Comparison of ENCODE assay signal across 15 cellular contexts in the genomic region with DNA sequence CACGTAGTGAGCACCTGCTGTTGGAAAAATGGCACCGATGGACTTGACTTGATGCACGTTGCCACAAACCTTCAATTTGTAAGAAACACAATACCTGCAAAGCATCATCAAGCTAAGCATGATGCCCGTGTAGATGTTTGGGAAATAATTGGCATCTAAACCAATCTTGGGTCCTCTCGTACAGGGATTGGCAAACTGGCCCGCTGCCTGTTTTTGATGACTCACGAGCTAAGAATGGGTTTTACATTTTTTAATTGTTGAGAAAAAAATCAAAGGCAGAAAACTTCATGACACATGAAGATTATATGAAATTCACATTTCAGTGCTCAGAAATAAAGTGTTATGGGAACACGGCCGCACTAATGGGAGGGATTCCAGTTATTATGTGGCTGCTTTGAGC. TPM values are rescaled to one million over a fixed set of nuclear protein-coding genes. Genes with fewer than 3 reads are reported as not detected.
DNase-seq lines count a peak whose midpoint lies in the region; ATAC-seq, FAIRE-seq and TF ChIP-seq lines count a peak whose summit lies in the region.
"Had no signal": no experiment of that assay in that cellular context is flagged by ENCODE, and none has a peak within 500 bp of the region (broad histone marks: within the 10 kb centered on the region; RNA-seq: fewer than 3 reads in every experiment).

No MANE protein-coding gene starts in this region.

- H3K79me2 ChIP-seq in PC-3 (ENCODE audit: low read length) (peaks cover 92% of the 10 kb centered on the region), endothelial cell of umbilical vein (ENCODE audit: control insufficient read depth, insufficient read depth, low read length) (peaks cover 80% of the 10 kb centered on the region), H9 (ENCODE audit: insufficient read depth, low read length) (peaks cover 36% of the 10 kb centered on the region; the same call in 1 of the 2 replicates)

- intact Hi-C loops in Calu3 (cut with micrococcal nuclease; ENCODE audit: unreplicated experiment) (no loop called here), PC-3 (cut with micrococcal nuclease) (loop anchor here (2.0 kb wide), 1 partner anchor 44 kb away; the partner anchor contains the start of gene CRIP2), endothelial cell of umbilical vein (cut with micrococcal nuclease) (loop anchor here (1.0 to 5.0 kb wide), 6 partner anchors 9 to 61 kb away; partner anchors contain the start of genes CRIP2, TEDC1 and TEX22)

- H3K27ac Mint-ChIP-seq in Calu3 (ENCODE audit: unreplicated experiment) (no peak overlapping the region), H9 (no peak overlapping the region)
- H3K27ac Mint-ChIP-seq: CD4-positive, alpha-beta memory T cell; dendritic cell treated with granulocyte-macrophage colony-stimulating factor and Interleukin-4, amounts not matched to agents 40 ng/mL and 50 ng/mL, for 4 days; nephron progenitor cell; stimulated activated memory B cell treated with anti-CD40 and anti-IgM and Interleukin-4, amounts not matched to agents 10 μg/mL and 1 μg/mL and 100 μg/mL, for 72 hours had no signal

- dilution Hi-C loops in endothelial cell of umbilical vein (cut with MboI; ENCODE audit: extremely low pct_ligation_motif_present, low sequenced_read_pairs) = no loop called here

- peak overlapping the region; percentile 36; the same call in 1 of the 2 replicates for H3K27ac ChIP-seq in PC-3 (ENCODE audit: low read length)
- H3K27ac ChIP-seq in endothelial cell of umbilical vein (ENCODE audit: insufficient read depth, low read depth, low read length) = peak overlapping the region; percentile 86
- H3K27ac ChIP-seq in H9 (ENCODE audit: insufficient read length, low read depth, low read length) = no peak overlapping the region
- H3K27ac ChIP-seq in Peyer's patch = no peak overlapping the region
- H3K27ac ChIP-seq: SJCRH30 had no signal

- no peak overlapping the region for H3K23ac ChIP-seq in H9 (ENCODE audit: insufficient read length, low read depth, low read length)

- H3K36me3 Mint-ChIP-seq in Calu3 (ENCODE audit: insufficient read depth, unreplicated experiment) (peaks cover 33% of the 10 kb centered on the region), H9 (ENCODE audit: insufficient read depth in 1 of 3, low read depth in 3 of 3) (peaks cover 36 to 54% (median 44%) of the 10 kb centered on the region in 3 experiments)

- H3K9me3 Mint-ChIP-seq in Calu3 (ENCODE audit: low read depth, unreplicated experiment) (no peaks in the 10 kb centered on the region), H9 (peaks cover 0 to 3% of the 10 kb centered on the region in 2 experiments; a peak in 1 of 5 replicates)
- H3K9me3 Mint-ChIP-seq: CD4-positive, alpha-beta memory T cell; dendritic cell treated with granulocyte-macrophage colony-stimulating factor and Interleukin-4, amounts not matched to agents 40 ng/mL and 50 ng/mL, for 4 days; stimulated activated memory B cell treated with anti-CD40 and anti-IgM and Interleukin-4, amounts not matched to agents 10 μg/mL and 1 μg/mL and 100 μg/mL, for 72 hours had no signal

- H3K4me2 ChIP-seq in PC-3 (ENCODE audit: low read length) (peak overlapping the region; percentile 57), endothelial cell of umbilical vein (ENCODE audit: insufficient read depth, low read length) (peak overlapping the region; percentile 44), H9 (ENCODE audit: insufficient read depth, insufficient read length, low read length) (no peak overlapping the region)

- H3K36me3 ChIP-seq in PC-3 (ENCODE audit: low read depth, low read length) (no peaks in the 10 kb centered on the region), endothelial cell of umbilical vein (ENCODE audit: control insufficient read depth in 2 of 2, extremely low read depth in 1 of 2, insufficient read depth in 2 of 2, low read length in 2 of 2) (peaks cover 2 to 8% of the 10 kb centered on the region in 2 experiments), Peyer's patch (no peaks in the 10 kb centered on the region)

- no peak overlapping the region for H3K18ac ChIP-seq in H9 (ENCODE audit: insufficient read length, low read depth, low read length)

- H3K9me3 ChIP-seq in PC-3 (ENCODE audit: low read length) (no peaks in the 10 kb centered on the region), endothelial cell of umbilical vein (replicated peaks; ENCODE audit: control insufficient read depth, insufficient read depth, low read length) (no peaks in the 10 kb centered on the region), H9 (ENCODE audit: control insufficient read depth, low read depth, low read length) (no peaks in the 10 kb centered on the region), Peyer's patch (no peaks in the 10 kb centered on the region)

- H4K20me1 ChIP-seq in PC-3 (ENCODE audit: low read length) (peaks cover 21% of the 10 kb centered on the region), endothelial cell of umbilical vein (replicated peaks; ENCODE audit: control insufficient read depth, extremely low read depth, insufficient read depth, low read length) (peaks cover 2% of the 10 kb centered on the region), H9 (ENCODE audit: control insufficient read depth, insufficient read depth, insufficient read length) (no peaks in the 10 kb centered on the region)

- TF ChIP-seq CTCF in Calu3 (IDR thresholded peaks at IDR 0.05; ENCODE audit: unreplicated experiment) (no peak), PC-3 (conservative IDR thresholded peaks at IDR 0.05; ENCODE audit: low read depth, low read length) (no peak), endothelial cell of umbilical vein (IDR thresholded peaks at IDR 0.05; ENCODE audit: extremely low read depth in 1 of 2, insufficient read depth in 1 of 2, low read depth in 1 of 2, low read length in 2 of 2) (no peak), H9 (conservative IDR thresholded peaks at IDR 0.05) (no peak), Peyer's patch (IDR thresholded peaks at IDR 0.05) (no peak)

- H2AK5ac ChIP-seq in H9 (ENCODE audit: insufficient read length, low read length) = no peak overlapping the region

- H3K23me2 ChIP-seq in H9 (ENCODE audit: insufficient read length, low read depth, low read length, poor library complexity, severe bottlenecking) = no peaks in the 10 kb centered on the region

- H3K9me2 ChIP-seq in PC-3 (replicated peaks; ENCODE audit: low read length) = no peaks in the 10 kb centered on the region

- CTCF ChIA-PET in Calu3 (lab: Charles Lee) = interaction anchor here (0.6 to 1.4 kb wide), 4 partner anchors 37 to 59 kb away, joined by 3 to 4 read pairs (median 4); no protein-coding TSS in a partner anchor
- CTCF ChIA-PET in PC-3 (lab: Charles Lee) = interaction anchor here (0.7 kb wide), 1 partner anchor 12 kb away, joined by 5 read pairs; no protein-coding TSS in a partner anchor
- CTCF ChIA-PET in endothelial cell of umbilical vein (lab: Charles Lee) = interaction anchor here (1.0 to 4.7 kb wide), 8 partner anchors 11 to 60 kb away, joined by 3 to 23 read pairs (median 8); no protein-coding TSS in a partner anchor

- no CpG with 5 or more reads among the region's 9 CpGs for WGBS in H9 (ENCODE audit: extremely low coverage, insufficient read length, low lambda C conversion rate)

- H3K9me1 ChIP-seq in endothelial cell of umbilical vein (replicated peaks; ENCODE audit: control insufficient read depth, extremely low read depth, insufficient read depth, low read length) = no peaks in the 10 kb centered on the region

- H4K91ac ChIP-seq in H9 (ENCODE audit: insufficient read length, low read depth, low read length) = no peak overlapping the region

- H4K5ac ChIP-seq in H9 (ENCODE audit: insufficient read length, low read depth, low read length) = no peak overlapping the region

- peaks cover 17% of the 10 kb centered on the region for H3K4me1 ChIP-seq in PC-3 (ENCODE audit: insufficient read depth, low read length)
- H3K4me1 ChIP-seq in endothelial cell of umbilical vein (ENCODE audit: control insufficient read depth, extremely low read depth, insufficient read depth, low read length) = peaks cover 34% of the 10 kb centered on the region
- no peaks in the 10 kb centered on the region for H3K4me1 ChIP-seq in H9 (ENCODE audit: insufficient read depth, low read length)
- H3K4me1 ChIP-seq in Peyer's patch = no peaks in the 10 kb centered on the region
- H3K4me1 ChIP-seq: SJCRH30 had no signal

- peaks cover 5% of the 10 kb centered on the region for H3F3A ChIP-seq in PC-3 (ENCODE audit: low read length, unreplicated experiment)

- in situ Hi-C loops in KBM-7 (cut with MboI; ENCODE audit: low pct_unique_long_range_greater_than_20kb, low sequenced_read_pairs) = no loop called here

- H2BK20ac ChIP-seq in H9 (ENCODE audit: low read depth, low read length, poor library complexity, severe bottlenecking) = no peak overlapping the region

- DNase-seq in Calu3 = peak; percentile 68
- DNase-seq in PC-3 = peak; percentile 97
- peak; percentile 90 for DNase-seq in endothelial cell of umbilical vein (ENCODE audit: low read depth, low spot score)
- DNase-seq in myocyte (ENCODE audit: low read depth) = peak; percentile 69
- DNase-seq in H9 = no peak
- no peak for DNase-seq in Peyer's patch
- no peak for DNase-seq in KBM-7
- DNase-seq: CD4-positive, alpha-beta memory T cell; NCI-H2171; nephron progenitor cell; SJCRH30 had no signal

- H3K27me3 ChIP-seq in PC-3 (ENCODE audit: low read length) (no peaks in the 10 kb centered on the region), endothelial cell of umbilical vein (ENCODE audit: control insufficient read depth in 2 of 2, insufficient read depth in 2 of 2, low read length in 2 of 2) (no peaks in the 10 kb centered on the region), H9 (ENCODE audit: insufficient read depth, low read length) (no peaks in the 10 kb centered on the region), Peyer's patch (no peaks in the 10 kb centered on the region)
- H3K27me3 ChIP-seq: SJCRH30 had no signal

- H2BK5ac ChIP-seq in H9 (ENCODE audit: insufficient read length, low read length) = no peak overlapping the region

- ATAC-seq in PC-3 = peak; percentile 90
- ATAC-seq in HG03045 (IDR thresholded peaks at IDR 0.05; ENCODE audit: unreplicated experiment) = no peak
- ATAC-seq: stimulated activated memory B cell treated with anti-CD40 and anti-IgM and Interleukin-4, amounts not matched to agents 10 μg/mL and 1 μg/mL and 100 μg/mL, for 72 hours had no signal

- H4K8ac ChIP-seq in H9 (replicated peaks; ENCODE audit: insufficient read length, low read depth, low read length) = no peak overlapping the region

- no peak for FAIRE-seq in endothelial cell of umbilical vein (lab: Jason Lieb, UNC)
- FAIRE-seq: GM12892 had no signal

- no peak overlapping the region for H3K14ac ChIP-seq in H9 (ENCODE audit: insufficient read depth, low read length)

- POLR2A ChIA-PET in PC-3 (lab: Charles Lee; ENCODE audit: unreplicated experiment) = interaction anchor here (1.0 kb wide), 1 partner anchor 51 kb away, joined by 7 read pairs; no protein-coding TSS in a partner anchor
- POLR2A ChIA-PET in endothelial cell of umbilical vein (lab: Charles Lee) = interaction anchor here (0.6 to 0.9 kb wide), 3 partner anchors 45 to 160 kb away, joined by 3 to 4 read pairs (median 3); no protein-coding TSS in a partner anchor

- no peak overlapping the region for H2BK15ac ChIP-seq in H9 (ENCODE audit: low read depth, low read length)

- peaks cover 9% of the 10 kb centered on the region for H3K4me1 Mint-ChIP-seq in Calu3 (ENCODE audit: low read depth, unreplicated experiment)
- H3K4me1 Mint-ChIP-seq in H9 = peaks cover 11 to 12% of the 10 kb centered on the region in 2 experiments
- H3K4me1 Mint-ChIP-seq: nephron progenitor cell had no signal

- H3K9ac ChIP-seq in PC-3 (ENCODE audit: low read length) (no peak overlapping the region), endothelial cell of umbilical vein (replicated peaks; ENCODE audit: extremely low read depth, insufficient read depth, low read length) (peak overlapping the region; percentile 7), H9 (ENCODE audit: extremely low read depth, insufficient read length, low read length) (no peak overlapping the region)

- H3K27me3 Mint-ChIP-seq in Calu3 (ENCODE audit: unreplicated experiment) = no peaks in the 10 kb centered on the region
- no peaks in the 10 kb centered on the region; the same call in 1 of the 2 replicates for H3K27me3 Mint-ChIP-seq in H9 (ENCODE audit: low read depth)
- H3K27me3 Mint-ChIP-seq: CD4-positive, alpha-beta memory T cell; dendritic cell treated with granulocyte-macrophage colony-stimulating factor and Interleukin-4, amounts not matched to agents 40 ng/mL and 50 ng/mL, for 4 days; stimulated activated memory B cell treated with anti-CD40 and anti-IgM and Interleukin-4, amounts not matched to agents 10 μg/mL and 1 μg/mL and 100 μg/mL, for 72 hours had no signal

- no peak overlapping the region for H3K56ac ChIP-seq in H9 (ENCODE audit: insufficient read length, low read depth, low read length)

- BruUV-seq in Calu3 (replicated peaks; lab: Mats Ljungman, UMichigan) (no TSS peak), PC-3 (replicated peaks; lab: Mats Ljungman, UMichigan) (no TSS peak), endothelial cell of umbilical vein (replicated peaks; lab: Mats Ljungman, UMichigan) (no TSS peak)

- H2AFZ ChIP-seq in PC-3 (ENCODE audit: low read length) (no peak overlapping the region), endothelial cell of umbilical vein (ENCODE audit: low read depth, low read length) (no peak overlapping the region), H9 (ENCODE audit: low read length) (no peak overlapping the region)

- TF ChIP-seq POLR2A in endothelial cell of umbilical vein (IDR thresholded peaks at IDR 0.05; ENCODE audit: low read depth, low read length) (peak; percentile 20), Peyer's patch (IDR thresholded peaks at IDR 0.05) (no peak)

- H2BK120ac ChIP-seq in H9 (ENCODE audit: low read depth, low read length, poor library complexity, severe bottlenecking) = no peak overlapping the region

- no peak overlapping the region for H2BK12ac ChIP-seq in H9 (ENCODE audit: insufficient read length, low read depth, low read length)

- no peak overlapping the region for H3K4ac ChIP-seq in H9 (ENCODE audit: low read depth, low read length)

- H3T11ph ChIP-seq in H9 (ENCODE audit: low read length) = no peak overlapping the region

- H3K79me1 ChIP-seq in H9 (ENCODE audit: insufficient read depth, low read depth, low read length, poor library complexity, severe bottlenecking) = peaks cover 17% of the 10 kb centered on the region

- H3K4me3 ChIP-seq in PC-3 (ENCODE audit: low read length) = no peak overlapping the region; the same call in 1 of the 2 replicates
- H3K4me3 ChIP-seq in endothelial cell of umbilical vein (replicated peaks in 1 of 3; ENCODE audit: insufficient read depth in 1 of 3, low read depth in 1 of 3, low read length in 3 of 3) = no peak overlapping the region
- no peak overlapping the region for H3K4me3 ChIP-seq in Peyer's patch
- H3K4me3 ChIP-seq: SJCRH30 had no signal

- H3K4me3 Mint-ChIP-seq in Calu3 (ENCODE audit: low read depth, unreplicated experiment) (no peak overlapping the region), H9 (no peak overlapping the region)
- H3K4me3 Mint-ChIP-seq: CD4-positive, alpha-beta memory T cell; dendritic cell treated with granulocyte-macrophage colony-stimulating factor and Interleukin-4, amounts not matched to agents 40 ng/mL and 50 ng/mL, for 4 days; nephron progenitor cell; stimulated activated memory B cell treated with anti-CD40 and anti-IgM and Interleukin-4, amounts not matched to agents 10 μg/mL and 1 μg/mL and 100 μg/mL, for 72 hours had no signal

RNA-seq across cellular contexts. Expression of gene MTA1, which starts 10.9 kb away (rescaled TPM):
- total RNA-seq in Calu3 (2022) = 161 and 168 TPM in 2 replicates
- total RNA-seq in PC-3 (2014; rRNA removed) = 82.3 and 102 TPM in 2 replicates
- 158 and 167 TPM in 2 replicates for total RNA-seq in endothelial cell of umbilical vein
- 85.2 and 97.2 TPM in 2 replicates for polyA plus RNA-seq in endothelial cell of umbilical vein
- polyA plus RNA-seq in endothelial cell of umbilical vein (2011; cell fraction: cytosol; rRNA removed) = 64.9 and 83.8 TPM in 2 replicates
- 382 and 473 TPM in 2 replicates for polyA plus RNA-seq in endothelial cell of umbilical vein (2011; cell fraction: nucleus; rRNA removed)
- polyA plus RNA-seq in endothelial cell of umbilical vein (2012) = 74.8 and 83.4 TPM in 2 replicates
- 58.0 and 69.6 TPM in 2 replicates for polyA minus RNA-seq in endothelial cell of umbilical vein
- polyA minus RNA-seq in endothelial cell of umbilical vein (2011; cell fraction: cytosol; rRNA and poly(A)+ RNA removed) = 90.6 TPM
- polyA minus RNA-seq in endothelial cell of umbilical vein (2011; cell fraction: nucleus; rRNA and poly(A)+ RNA removed) = 110 and 182 TPM in 2 replicates
- 44.0 and 50.9 TPM in 2 replicates for total RNA-seq in myocyte
- 64.6 TPM for polyA plus RNA-seq in myocyte (2012)
- 222 and 230 TPM in 2 replicates for total RNA-seq in H9 (2021)
- 100 to 1,000 TPM in 3 of 4 donors, 10 to 100 TPM in 1; 75.7 to 295 (median 165) TPM for total RNA-seq in Peyer's patch

RNA-seq across cellular contexts. Expression of gene TEX22, which starts 32.2 kb away (rescaled TPM):
- total RNA-seq in Calu3 (2022) = 1.6 and 2.8 TPM in 2 replicates
- 0.29 and 0.40 TPM in 2 replicates for total RNA-seq in PC-3 (2014; rRNA removed)
- 1.1 and 2.1 TPM in 2 replicates for total RNA-seq in endothelial cell of umbilical vein
- 0.06 and 0.22 TPM in 2 replicates for polyA plus RNA-seq in endothelial cell of umbilical vein
- polyA plus RNA-seq in endothelial cell of umbilical vein (2011; cell fraction: cytosol; rRNA removed) = 0.14 TPM in 2 replicates
- 0.76 and 0.90 TPM in 2 replicates for polyA plus RNA-seq in endothelial cell of umbilical vein (2011; cell fraction: nucleus; rRNA removed)
- not detected in 2 replicates for polyA plus RNA-seq in endothelial cell of umbilical vein (2012)
- polyA minus RNA-seq in endothelial cell of umbilical vein = 0.19 and 0.23 TPM in 2 replicates
- not detected for polyA minus RNA-seq in endothelial cell of umbilical vein (2011; cell fraction: cytosol; rRNA and poly(A)+ RNA removed)
- polyA minus RNA-seq in endothelial cell of umbilical vein (2011; cell fraction: nucleus; rRNA and poly(A)+ RNA removed) = 0.24 and 0.53 TPM in 2 replicates
- 0.10 and 0.32 TPM in 2 replicates for total RNA-seq in myocyte
- polyA plus RNA-seq in myocyte (2012) = 0.26 TPM
- 0.50 and 0.83 TPM in 2 replicates for total RNA-seq in H9 (2021)
- 1 to 10 TPM in 1 of 4 donors, under 1 TPM in 2, not detected in 1; 0.35 to 1.6 (median 0.94) TPM for total RNA-seq in Peyer's patch
- polyA plus RNA-seq: CD4-positive, alpha-beta memory T cell had no signal

RNA-seq across cellular contexts. Expression of gene CRIP2, which starts 44.1 kb away (rescaled TPM):
- total RNA-seq in Calu3 (2022) = 70.1 and 71.8 TPM in 2 replicates
- 100 and 109 TPM in 2 replicates for total RNA-seq in PC-3 (2014; rRNA removed)
- 322 and 361 TPM in 2 replicates for total RNA-seq in endothelial cell of umbilical vein
- polyA plus RNA-seq in endothelial cell of umbilical vein = 954 and 1,384 TPM in 2 replicates
- polyA plus RNA-seq in endothelial cell of umbilical vein (2011; cell fraction: cytosol; rRNA removed) = 542 and 715 TPM in 2 replicates
- polyA plus RNA-seq in endothelial cell of umbilical vein (2011; cell fraction: nucleus; rRNA removed) = 348 and 443 TPM in 2 replicates
- polyA plus RNA-seq in endothelial cell of umbilical vein (2012) = 232 and 368 TPM in 2 replicates
- polyA minus RNA-seq in endothelial cell of umbilical vein = 127 and 173 TPM in 2 replicates
- 41.4 TPM for polyA minus RNA-seq in endothelial cell of umbilical vein (2011; cell fraction: cytosol; rRNA and poly(A)+ RNA removed)
- polyA minus RNA-seq in endothelial cell of umbilical vein (2011; cell fraction: nucleus; rRNA and poly(A)+ RNA removed) = 40.5 and 94.7 TPM in 2 replicates
- total RNA-seq in myocyte = 586 and 856 TPM in 2 replicates
- 418 TPM for polyA plus RNA-seq in myocyte (2012)
- 5.7 and 7.2 TPM in 2 replicates for total RNA-seq in H9 (2021)
- total RNA-seq in Peyer's patch = 10 to 100 TPM; 20.8 to 69.3 (median 41.9) TPM

RNA-seq across cellular contexts. Expression of gene CRIP1, which starts 56.2 kb away (rescaled TPM):
- 7.1 and 13.2 TPM in 2 replicates for total RNA-seq in Calu3 (2022)
- 45.9 and 48.7 TPM in 2 replicates for total RNA-seq in PC-3 (2014; rRNA removed)
- 4.8 and 8.1 TPM in 2 replicates for total RNA-seq in endothelial cell of umbilical vein
- 3.0 and 3.1 TPM in 2 replicates for polyA plus RNA-seq in endothelial cell of umbilical vein
- polyA plus RNA-seq in endothelial cell of umbilical vein (2011; cell fraction: cytosol; rRNA removed) = 2.9 and 3.9 TPM in 2 replicates
- polyA plus RNA-seq in endothelial cell of umbilical vein (2011; cell fraction: nucleus; rRNA removed) = 3.3 and 3.7 TPM in 2 replicates
- 2.8 and 4.2 TPM in 2 replicates for polyA plus RNA-seq in endothelial cell of umbilical vein (2012)
- 0.91 TPM in 1 of 2 replicates, not detected in the other for polyA minus RNA-seq in endothelial cell of umbilical vein
- polyA minus RNA-seq in endothelial cell of umbilical vein (2011; cell fraction: cytosol; rRNA and poly(A)+ RNA removed) = 143 TPM
- 3.5 and 5.3 TPM in 2 replicates for polyA minus RNA-seq in endothelial cell of umbilical vein (2011; cell fraction: nucleus; rRNA and poly(A)+ RNA removed)
- total RNA-seq in myocyte = 0.99 and 2.6 TPM in 2 replicates
- 68.3 TPM for polyA plus RNA-seq in myocyte (2012)
- 6.9 and 8.8 TPM in 2 replicates for total RNA-seq in H9 (2021)
- 100 to 1,000 TPM in 1 of 4 donors, 10 to 100 TPM in 3; 33.8 to 239 (median 37.8) TPM for total RNA-seq in Peyer's patch

Comparison
In these comparisons a context has a peak if more than half of its experiments do, and no peak if none do; other contexts are left out.
1. DNase-seq: peak in Calu3 (single experiment), PC-3 (single experiment), endothelial cell of umbilical vein (single experiment) and myocyte (single experiment); none in H9 (single experiment), Peyer's patch (0 of 3) and KBM-7 (single experiment).
2. H3K27ac ChIP-seq: peak in PC-3 (single experiment) and endothelial cell of umbilical vein (single experiment); none in H9 (single experiment) and Peyer's patch (0 of 4).